Comparison of ENCODE assay signal across 8 cellular contexts in the genomic region with DNA sequence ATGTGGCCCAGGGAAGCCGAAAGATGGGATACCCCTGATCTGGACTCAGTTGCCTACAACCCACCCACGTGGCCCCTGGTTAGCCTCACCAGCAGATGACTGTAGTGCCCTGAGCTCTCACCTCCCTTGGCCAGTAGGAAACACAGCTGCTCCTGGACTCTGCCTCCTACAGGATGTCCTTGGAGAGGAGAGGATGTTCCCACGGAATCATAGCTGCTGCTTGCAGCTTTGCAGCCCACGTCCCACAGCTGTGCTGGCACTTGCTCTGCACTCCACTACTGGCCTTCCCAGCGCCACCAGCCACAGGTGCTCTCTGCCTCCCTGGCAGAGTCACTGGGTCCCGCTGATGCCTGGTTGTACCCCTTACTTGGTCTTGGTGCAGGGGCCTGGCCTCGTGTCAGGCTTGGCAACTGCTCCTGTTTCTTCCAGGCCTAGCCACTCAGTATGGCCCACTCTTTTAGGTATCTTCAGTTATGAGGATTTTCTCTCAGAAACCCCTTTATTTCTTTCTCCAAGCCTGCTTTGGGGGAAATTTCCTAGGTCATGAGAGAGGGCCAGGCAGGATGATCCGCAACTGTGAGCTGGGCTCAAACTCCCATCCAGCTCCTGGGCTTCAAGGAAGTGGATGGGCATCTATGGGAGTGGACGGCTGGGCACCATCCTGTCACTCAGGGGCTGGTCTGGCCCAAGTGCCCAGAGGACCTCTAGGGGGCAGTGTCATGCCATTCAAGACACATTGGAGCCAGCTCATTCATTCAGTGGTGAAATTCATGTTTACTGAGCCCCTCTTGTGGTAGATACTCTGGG. TPM values are rescaled to one million over a fixed set of nuclear protein-coding genes. Genes with fewer than 3 reads are reported as not detected.
DNase-seq lines count a peak whose midpoint lies in the region; ATAC-seq and TF ChIP-seq lines count a peak whose summit lies in the region.

No MANE protein-coding gene starts in this region.

- intact Hi-C loops in head of caudate nucleus (cut with DNase I): no loop called here
- intact Hi-C loops in psoas muscle (cut with DNase I): no loop called here
- intact Hi-C loops in vagina (cut with DNase I): no loop called here

- H3K4me3 ChIP-seq in BJ (ENCODE audit: low read depth, low read length) (no peak overlapping the region), psoas muscle (no peak overlapping the region), vagina (no peak overlapping the region)

- peak; percentile 78 for ATAC-seq in GM18873 (IDR thresholded peaks at IDR 0.05; ENCODE audit: low FRiP score, unreplicated experiment)
- peak; percentile 63 for ATAC-seq in HG03139 (IDR thresholded peaks at IDR 0.05; ENCODE audit: unreplicated experiment)
- ATAC-seq in psoas muscle: peak; percentile 81 to 92 (median 87)

- no peak for TF ChIP-seq POLR2A in vagina (IDR thresholded peaks at IDR 0.05)

- TF ChIP-seq CTCF in BJ (IDR thresholded peaks at IDR 0.05; ENCODE audit: insufficient read depth, low read depth, low read length): peak; percentile 79
- peak; percentile 62 for TF ChIP-seq CTCF in RWPE1 (conservative IDR thresholded peaks at IDR 0.05; ENCODE audit: low read depth)
- TF ChIP-seq CTCF in psoas muscle (IDR thresholded peaks at IDR 0.05): peak; percentile 73
- TF ChIP-seq CTCF in vagina (IDR thresholded peaks at IDR 0.05): peak; percentile 47 to 54 (median 54)

- 37 to 49% (median 46%) methylated on average over 9 of the region's 9 CpGs for WGBS in psoas muscle, 3 donors

- no peaks in the 10 kb centered on the region for H3K27me3 ChIP-seq in BJ (ENCODE audit: control insufficient read depth, insufficient read depth, low read length)
- no peaks in the 10 kb centered on the region for H3K27me3 ChIP-seq in psoas muscle (ENCODE audit: insufficient read depth in 3 of 3, low read length in 2 of 3)
- H3K27me3 ChIP-seq in vagina: no peaks in the 10 kb centered on the region

- H3K9me3 ChIP-seq in psoas muscle: no peaks in the 10 kb centered on the region
- no peaks in the 10 kb centered on the region for H3K9me3 ChIP-seq in vagina

- H3K4me1 ChIP-seq in psoas muscle (no peaks in the 10 kb centered on the region), vagina (peaks cover 4% of the 10 kb centered on the region)

- DNase-seq in BJ (ENCODE audit: low read depth): no peak
- peak; percentile 30 for DNase-seq in RWPE1 (ENCODE audit: low spot score)
- peak; percentile 49 for DNase-seq in activated gamma-delta T cell treated with anti-CD3 and anti-CD28 coated beads, Interleukin-2, amount 50 U/mL, for 16 hours (ENCODE audit: low read depth)
- DNase-seq in head of caudate nucleus: peak in 41 of 42 donors; percentile 58 to 92 (median 77)
- peak; percentile 55 to 75 for DNase-seq in psoas muscle
- DNase-seq in vagina (ENCODE audit: extremely low spot score in 2 of 2): no peak

- H3K36me3 ChIP-seq in BJ (ENCODE audit: control insufficient read depth, insufficient read depth, low read length) (peaks cover 11% of the 10 kb centered on the region), psoas muscle (ENCODE audit: insufficient read depth in 1 of 2, low read depth in 1 of 2) (peaks cover 0 to 10% of the 10 kb centered on the region in 2 donors), vagina (peaks cover 0 to 18% of the 10 kb centered on the region in 2 donors)

- POLR2A ChIA-PET in BJ (lab: Charles Lee) (no interaction called here), RWPE1 (lab: Yijun Ruan, JAX; ENCODE audit: low non-redundant PET) (no interaction called here)

- CTCF ChIA-PET in BJ (lab: Yijun Ruan, JAX) (interaction anchor here (0.7 to 3.6 kb wide), 28 partner anchors 8 to 505 kb away, joined by 3 to 32 read pairs (median 4); a partner anchor contains a TSS), RWPE1 (lab: Yijun Ruan, JAX) (interaction anchor here (0.5 to 1.6 kb wide), 5 partner anchors 13 to 425 kb away, joined by 3 to 5 read pairs (median 3); no protein-coding TSS in a partner anchor)

- H3K27ac ChIP-seq in RWPE1 (peak overlapping the region; percentile 5; the same call in 1 of the 2 replicates), psoas muscle (no peak overlapping the region), vagina (no peak overlapping the region)

RNA-seq across cellular contexts. Expression of a gene that starts 16.3 kb away (rescaled TPM):
- polyA plus RNA-seq in BJ (2011; rRNA removed) (4.9 and 8.8 TPM in 2 replicates), psoas muscle (1 to 10 TPM in 1 of 3 donors, under 1 TPM in 2; 0.65 to 1.3 (median 0.96) TPM)
- 7.2 and 11.8 TPM in 2 replicates for polyA minus RNA-seq in BJ (2011; rRNA and poly(A)+ RNA removed)
- total RNA-seq in psoas muscle (1 to 10 TPM in 1 of 4 donors, under 1 TPM in 3; 0.75 to 2.1 (median 0.87) TPM), vagina (7.9 TPM)

RNA-seq across cellular contexts. Expression of a gene that starts 55.1 kb away (rescaled TPM):
- 7.6 and 12.3 TPM in 2 replicates for polyA plus RNA-seq in BJ (2011; rRNA removed)
- polyA minus RNA-seq in BJ (2011; rRNA and poly(A)+ RNA removed): 17.9 and 18.6 TPM in 2 replicates
- total RNA-seq in psoas muscle: 1 to 10 TPM; 2.4 to 7.9 (median 4.9) TPM
- polyA plus RNA-seq in psoas muscle: 1 to 10 TPM; 3.0 to 5.6 (median 4.8) TPM
- 68.5 TPM for total RNA-seq in vagina

Comparison
In these comparisons a context has a peak if more than half of its experiments do, and no peak if none do; other contexts are left out.
1. DNase-seq: peak in RWPE1 (single experiment), activated gamma-delta T cell treated with anti-CD3 and anti-CD28 coated beads, Interleukin-2, amount 50 U/mL, for 16 hours (single experiment), head of caudate nucleus (41 of 42) and psoas muscle (2 of 2); none in BJ (single experiment) and vagina (0 of 2).
2. Peak in every context shown above with its lines, with median percentiles within 50 percentile points of each other: CTCF ChIP-seq and ATAC-seq.